ENCODE assay signal across 1 cellular context in genomic region chr5:181188700-181189362, GRCh38.
TF ChIP-seq lines count a peak whose summit lies in the region.

No MANE protein-coding gene starts in this region.

TF ChIP-seq in GM23338, 12 proteins besides CTCF, POLR2A, EP300 and RAD21 (continued from another document):
- TF ChIP-seq ZNF462 (CRISPR knock-in tag; IDR thresholded peaks at IDR 0.05) (no peak), CREB1 (CRISPR knock-in tag; IDR thresholded peaks at IDR 0.05; ENCODE audit: low read depth) (peak; percentile 24; the same call in 1 of the 2 replicates), EZH2 (IDR thresholded peaks at IDR 0.05; ENCODE audit: low read depth, unreplicated experiment) (peak; percentile 51)
